In genomic region chr19:20912973-20913372, GRCh38 we compare ENCODE assay signal across 13 cellular contexts. TPM values are rescaled to one million over a fixed set of nuclear protein-coding genes. Genes with fewer than 3 reads are reported as not detected.
DNase-seq lines count a peak whose midpoint lies in the region; ATAC-seq lines count a peak whose summit lies in the region.
"Had no signal": no experiment of that assay in that cellular context is flagged by ENCODE, and none has a peak within 500 bp of the region (broad histone marks: within the 10 kb centered on the region; RNA-seq: fewer than 3 reads in every experiment).

No MANE protein-coding gene starts in this region.

- H3K27ac Mint-ChIP-seq in activated naive CD4-positive, alpha-beta T cell treated with anti-CD3 and anti-CD28 coated beads, Interleukin-2, amount 50 U/mL, for 24 hours, result peak overlapping the region; percentile 13
- H3K27ac Mint-ChIP-seq in activated T-helper 17 cell treated with anti-CD3 and anti-CD28 coated beads, Interleukin-2, amount 50 U/mL, for 72 hours, result no peak overlapping the region
- H3K27ac Mint-ChIP-seq in stimulated activated effector memory CD8-positive, alpha-beta T cell treated with anti-CD3 and anti-CD28 coated beads, Interleukin-12 subunit alpha, Interleukin-12 subunit beta, amount 100 ng/mL, for 72 hours, result peak overlapping the region; percentile 63
- H3K27ac Mint-ChIP-seq: CD14-positive monocyte; CD8-positive, alpha-beta T cell had no signal

- ATAC-seq in activated CD4-positive, CD25-positive, alpha-beta regulatory T cell treated with anti-CD3 and anti-CD28 coated beads, Interleukin-2, amount 50 U/mL, for 24 hours, result peak; percentile 13 to 34
- ATAC-seq in activated T-helper 17 cell treated with anti-CD3 and anti-CD28 coated beads, Interleukin-2, amount 50 U/mL, for 72 hours (replicated peaks), result peak; percentile 49
- peak; percentile 74 for ATAC-seq in stimulated activated effector memory CD8-positive, alpha-beta T cell treated with anti-CD3 and anti-CD28 coated beads, Interleukin-12 subunit alpha, Interleukin-12 subunit beta, amount 100 ng/mL, for 72 hours
- ATAC-seq: CD8-positive, alpha-beta T cell had no signal

- H3K9me3 Mint-ChIP-seq in activated naive CD4-positive, alpha-beta T cell treated with anti-CD3 and anti-CD28 coated beads, Interleukin-2, amount 50 U/mL, for 24 hours, result peaks cover 84% of the 10 kb centered on the region
- peaks cover 66% of the 10 kb centered on the region for H3K9me3 Mint-ChIP-seq in activated T-helper 17 cell treated with anti-CD3 and anti-CD28 coated beads, Interleukin-2, amount 50 U/mL, for 72 hours
- peaks cover 71% of the 10 kb centered on the region for H3K9me3 Mint-ChIP-seq in stimulated activated effector memory CD8-positive, alpha-beta T cell treated with anti-CD3 and anti-CD28 coated beads, Interleukin-12 subunit alpha, Interleukin-12 subunit beta, amount 100 ng/mL, for 72 hours

- H3K27me3 Mint-ChIP-seq in activated naive CD4-positive, alpha-beta T cell treated with anti-CD3 and anti-CD28 coated beads, Interleukin-2, amount 50 U/mL, for 24 hours, result peaks cover 17% of the 10 kb centered on the region
- peaks cover 40% of the 10 kb centered on the region for H3K27me3 Mint-ChIP-seq in activated T-helper 17 cell treated with anti-CD3 and anti-CD28 coated beads, Interleukin-2, amount 50 U/mL, for 72 hours

- H3K36me3 Mint-ChIP-seq in activated naive CD4-positive, alpha-beta T cell treated with anti-CD3 and anti-CD28 coated beads, Interleukin-2, amount 50 U/mL, for 24 hours, result peaks cover 27% of the 10 kb centered on the region
- H3K36me3 Mint-ChIP-seq in activated T-helper 17 cell treated with anti-CD3 and anti-CD28 coated beads, Interleukin-2, amount 50 U/mL, for 72 hours (ENCODE audit: low read depth), result no peaks in the 10 kb centered on the region
- H3K36me3 Mint-ChIP-seq in stimulated activated effector memory CD8-positive, alpha-beta T cell treated with anti-CD3 and anti-CD28 coated beads, Interleukin-12 subunit alpha, Interleukin-12 subunit beta, amount 100 ng/mL, for 72 hours, result peaks cover 9% of the 10 kb centered on the region
- H3K36me3 Mint-ChIP-seq: CD14-positive monocyte; CD8-positive, alpha-beta T cell had no signal

- peaks cover 19% of the 10 kb centered on the region for H3K4me1 Mint-ChIP-seq in activated naive CD4-positive, alpha-beta T cell treated with anti-CD3 and anti-CD28 coated beads, Interleukin-2, amount 50 U/mL, for 24 hours
- H3K4me1 Mint-ChIP-seq in activated T-helper 17 cell treated with anti-CD3 and anti-CD28 coated beads, Interleukin-2, amount 50 U/mL, for 72 hours, result peaks cover 31% of the 10 kb centered on the region
- peaks cover 66% of the 10 kb centered on the region for H3K4me1 Mint-ChIP-seq in stimulated activated effector memory CD8-positive, alpha-beta T cell treated with anti-CD3 and anti-CD28 coated beads, Interleukin-12 subunit alpha, Interleukin-12 subunit beta, amount 100 ng/mL, for 72 hours
- H3K4me1 Mint-ChIP-seq: CD14-positive monocyte had no signal

- no peak overlapping the region for H3K4me3 Mint-ChIP-seq in activated naive CD4-positive, alpha-beta T cell treated with anti-CD3 and anti-CD28 coated beads, Interleukin-2, amount 50 U/mL, for 24 hours
- no peak overlapping the region for H3K4me3 Mint-ChIP-seq in activated T-helper 17 cell treated with anti-CD3 and anti-CD28 coated beads, Interleukin-2, amount 50 U/mL, for 72 hours
- no peak overlapping the region for H3K4me3 Mint-ChIP-seq in stimulated activated effector memory CD8-positive, alpha-beta T cell treated with anti-CD3 and anti-CD28 coated beads, Interleukin-12 subunit alpha, Interleukin-12 subunit beta, amount 100 ng/mL, for 72 hours
- H3K4me3 Mint-ChIP-seq: CD14-positive monocyte; CD8-positive, alpha-beta T cell had no signal

- DNase-seq in activated CD4-positive, CD25-positive, alpha-beta regulatory T cell (lab: John Stamatoyannopoulos, UW), result no peak
- no peak for DNase-seq in activated naive CD4-positive, alpha-beta T cell treated with Interleukin-2 at 50 U/mL for 16 hours
- no peak for DNase-seq in stimulated activated effector memory CD8-positive, alpha-beta T cell treated with anti-CD3 and anti-CD28 coated beads, Interleukin-12 subunit alpha, Interleukin-12 subunit beta, amount 100 ng/mL, for 72 hours (ENCODE audit: low spot score in 2 of 2)
- no peak for DNase-seq in GF-D8 (lab: John Stamatoyannopoulos, UW)
- DNase-seq: CD8-positive, alpha-beta T cell; COR-L47; DMS153; DMS79 treated with DMSO at 0.1 percent for 48 hours; EL had no signal

RNA-seq across cellular contexts. Expression of gene ZNF85, which starts 10.1 kb away (rescaled TPM):
- total RNA-seq in activated T-helper 17 cell treated with anti-CD3 and anti-CD28 coated beads, Interleukin-2, amount 50 U/mL, for 72 hours, result 10 to 100 TPM; 11.1 to 11.4 TPM

Comparison
In these comparisons a context has a peak if more than half of its experiments do, and no peak if none do; other contexts are left out.
1. ATAC-seq: peak in every context shown above with its lines; median percentile 74 in stimulated activated effector memory CD8-positive, alpha-beta T cell treated with anti-CD3 and anti-CD28 coated beads, Interleukin-12 subunit alpha, Interleukin-12 subunit beta, amount 100 ng/mL, for 72 hours; 49 in activated T-helper 17 cell treated with anti-CD3 and anti-CD28 coated beads, Interleukin-2, amount 50 U/mL, for 72 hours; 24 in activated CD4-positive, CD25-positive, alpha-beta regulatory T cell treated with anti-CD3 and anti-CD28 coated beads, Interleukin-2, amount 50 U/mL, for 24 hours.